8 cellular contexts compared by ENCODE assay signal in genomic region chr10:72315611-72316385, GRCh38.
DNase-seq lines count a peak whose midpoint lies in the region; ATAC-seq, FAIRE-seq and TF ChIP-seq lines count a peak whose summit lies in the region.

No MANE protein-coding gene starts in this region.

- H3K36me3 ChIP-seq in duodenal mucosa (ENCODE audit: control insufficient read depth in 1 of 2, insufficient read depth in 2 of 2, low read length in 2 of 2): no peaks in the 10 kb centered on the region

- no peak for FAIRE-seq in HTR-8/SVneo (lab: Jason Lieb, UNC)

- peak overlapping the region; percentile 83 to 88 (median 84) for H3K27ac Mint-ChIP-seq in nephron

- DNase-seq in NCI-H446 (lab: John Stamatoyannopoulos, UW): peak; percentile 18 to 67
- no peak for DNase-seq in NCI-H748 treated with DMSO at 0.1 percent for 48 hours (lab: John Stamatoyannopoulos, UW)
- no peak for DNase-seq in HTR-8/SVneo (ENCODE audit: insufficient read length, low spot score)

- peaks cover 51% of the 10 kb centered on the region for H3K4me1 Mint-ChIP-seq in nephron

- H3K27me3 ChIP-seq in duodenal mucosa (ENCODE audit: control insufficient read depth in 1 of 2, insufficient read depth in 2 of 2, low read length in 2 of 2): no peaks in the 10 kb centered on the region

- no peak for ATAC-seq in GM19397 (IDR thresholded peaks at IDR 0.05; ENCODE audit: unreplicated experiment)
- no peak for ATAC-seq in HG03342 (IDR thresholded peaks at IDR 0.05; ENCODE audit: unreplicated experiment)

- peak overlapping the region; percentile 20 to 58 for H3K9ac ChIP-seq in duodenal mucosa (ENCODE audit: low read depth in 1 of 2, low read length in 2 of 2)

- TF ChIP-seq CTCF in C4-2B (conservative IDR thresholded peaks at IDR 0.05): no peak
- no peak for TF ChIP-seq CTCF in nephron (IDR thresholded peaks at IDR 0.05; ENCODE audit: unreplicated experiment in 3 of 3)

- H3K4me3 Mint-ChIP-seq in nephron: peak overlapping the region in 2 of 3 experiments; percentile 29 to 33

- H3K4me3 ChIP-seq in duodenal mucosa (ENCODE audit: low read depth in 1 of 2, low read length in 2 of 2): peak overlapping the region in 1 of 2 donors; percentile 19

- no peaks in the 10 kb centered on the region for H3K9me3 Mint-ChIP-seq in nephron

- no peaks in the 10 kb centered on the region for H3K27me3 Mint-ChIP-seq in nephron (ENCODE audit: low read depth)

- H3K27ac ChIP-seq in C4-2B: peak overlapping the region; percentile 85
- H3K27ac ChIP-seq in duodenal mucosa (ENCODE audit: low read depth, low read length): peak overlapping the region; percentile 38

- H3K4me1 ChIP-seq in duodenal mucosa (ENCODE audit: control insufficient read depth in 1 of 2, insufficient read depth in 2 of 2, low read length in 2 of 2): peaks cover 46 to 51% of the 10 kb centered on the region in 2 donors

- no peaks in the 10 kb centered on the region for H3K36me3 Mint-ChIP-seq in nephron (ENCODE audit: low read depth)

- H3K9me3 ChIP-seq in duodenal mucosa (ENCODE audit: control insufficient read depth in 1 of 2, low read length in 2 of 2): no peaks in the 10 kb centered on the region

Comparison
In these comparisons a context has a peak if more than half of its experiments do, and no peak if none do; other contexts are left out.
1. DNase-seq: peak in NCI-H446 (2 of 2); none in NCI-H748 treated with DMSO at 0.1 percent for 48 hours (single experiment) and HTR-8/SVneo (single experiment).